ENCODE assay signal across 8 cellular contexts in genomic region chr7:140475747-140476333, GRCh38. TPM values are rescaled to one million over a fixed set of nuclear protein-coding genes. Genes with fewer than 3 reads are reported as not detected.
DNase-seq lines count a peak whose midpoint lies in the region; ATAC-seq and FAIRE-seq lines count a peak whose summit lies in the region.

No MANE protein-coding gene starts in this region.

- no peak overlapping the region for H3K4ac ChIP-seq in neuronal stem cell (ENCODE audit: low read length)

- no peak for ATAC-seq in HG03280 (IDR thresholded peaks at IDR 0.05; ENCODE audit: unreplicated experiment)

- no peak overlapping the region for H2BK5ac ChIP-seq in neuronal stem cell (ENCODE audit: low read length)

- no peak overlapping the region for H2BK12ac ChIP-seq in neuronal stem cell (ENCODE audit: low read length)

- no peak overlapping the region for H4K91ac ChIP-seq in neuronal stem cell (ENCODE audit: low read depth, low read length, poor library complexity)

- no peak overlapping the region for H2AFZ ChIP-seq in neuronal stem cell (ENCODE audit: low read length)

- H3K14ac ChIP-seq in neuronal stem cell (ENCODE audit: low read length) = no peak overlapping the region

- no peak overlapping the region for H3K18ac ChIP-seq in neuronal stem cell (ENCODE audit: low read length)

- H4K8ac ChIP-seq in neuronal stem cell (ENCODE audit: low read depth, low read length) = no peak overlapping the region

- no peak overlapping the region for H2BK15ac ChIP-seq in neuronal stem cell (ENCODE audit: low read length)

- H2BK120ac ChIP-seq in neuronal stem cell (ENCODE audit: low read depth, low read length) = no peak overlapping the region

- H3K4me2 ChIP-seq in neuronal stem cell (ENCODE audit: insufficient read depth, low read length, poor library complexity, severe bottlenecking) = no peak overlapping the region

- peaks cover 8% of the 10 kb centered on the region for H3K36me3 ChIP-seq in H7 (replicated peaks; ENCODE audit: control insufficient read depth, insufficient read depth, low read length)
- peaks cover 4 to 11% of the 10 kb centered on the region in 2 donors for H3K36me3 ChIP-seq in neuronal stem cell (replicated peaks in 1 of 2; ENCODE audit: control insufficient read depth in 2 of 2, insufficient read depth in 2 of 2, low read length in 2 of 2)

- H3K27ac ChIP-seq in neuronal stem cell (replicated peaks; ENCODE audit: low read length) = no peak overlapping the region

- H3K4me3 ChIP-seq in H7 (ENCODE audit: insufficient read depth, low read depth, low read length) (no peak overlapping the region), neuronal stem cell (ENCODE audit: low read length in 2 of 2) (no peak overlapping the region)

- H3K27me3 ChIP-seq in H7 (ENCODE audit: control insufficient read depth, insufficient read depth, low read length) = no peaks in the 10 kb centered on the region
- no peaks in the 10 kb centered on the region for H3K27me3 ChIP-seq in neuronal stem cell (ENCODE audit: control insufficient read depth in 3 of 3, insufficient read depth in 3 of 3, low read depth in 1 of 3, low read length in 3 of 3)

- peaks cover 3% of the 10 kb centered on the region for H3K79me1 ChIP-seq in neuronal stem cell (ENCODE audit: low read depth, low read length)

- peak; percentile 26 for FAIRE-seq in frontal cortex (lab: Jason Lieb, UNC)

- peaks cover 0 to 2% of the 10 kb centered on the region in 2 donors for H3K4me1 ChIP-seq in neuronal stem cell (ENCODE audit: control insufficient read depth in 2 of 2, insufficient read depth in 1 of 2, low read depth in 1 of 2, low read length in 2 of 2)

- no CpG with 5 or more reads among the region's 2 CpGs for WGBS in neuronal stem cell (ENCODE audit: extremely low coverage in 2 of 2, insufficient read length in 2 of 2, insufficient replicate concordance in 1 of 2), 2 donors

- H3K23ac ChIP-seq in neuronal stem cell (ENCODE audit: low read depth, low read length, poor library complexity) = no peak overlapping the region

- no peaks in the 10 kb centered on the region for H3K9me3 ChIP-seq in neuronal stem cell (replicated peaks in 1 of 2; ENCODE audit: control insufficient read depth in 2 of 2, insufficient read depth in 1 of 2, low read depth in 1 of 2, low read length in 2 of 2)

- H2AK5ac ChIP-seq in neuronal stem cell (ENCODE audit: low read depth, low read length) = no peak overlapping the region

- H3K9ac ChIP-seq in neuronal stem cell (ENCODE audit: low read depth, low read length, poor library complexity) = no peak overlapping the region

- DNase-seq in COLO829 (ENCODE audit: low spot score) (peak; percentile 85), H7 (peak; percentile 58), NCI-H446 (lab: John Stamatoyannopoulos, UW) (peak; percentile 43 to 53), activated T-helper 1 cell treated with Interleukin-2 at 50 U/mL for 16 hours (ENCODE audit: low read depth) (peak; percentile 2), frontal cortex (ENCODE audit: low spot score in 2 of 2) (peak in 1 of 2 donors; percentile 37), neuronal stem cell (ENCODE audit: low spot score) (no peak)
- DNase-seq in stimulated activated CD4-positive, alpha-beta T cell treated with anti-CD3 and anti-CD28 coated beads, Interleukin-12 subunit alpha, Interleukin-12 subunit beta, amount 100 ng/mL, for 48 hours (ENCODE audit: low read depth in 2 of 3, low spot score in 1 of 3) = peak in 2 of 3 donors; percentile 22 to 42

RNA-seq across cellular contexts. Expression of gene MKRN1, which starts 3.5 kb away (rescaled TPM):
- total RNA-seq in H7 (2014; rRNA removed; shearing (Covaris generic)) = 80.5 and 108 TPM in 2 replicates
- 113 TPM for total RNA-seq in frontal cortex
- 83.9 TPM for polyA plus RNA-seq in neuronal stem cell (2013, experiment 1 of 2)
- polyA plus RNA-seq in neuronal stem cell (2013, experiment 2 of 2) = 80.5 TPM
